Comparison of ENCODE assay signal across 8 cellular contexts in genomic region chr6:156563710-156564109, GRCh38.
DNase-seq lines count a peak whose midpoint lies in the region; ATAC-seq lines count a peak whose summit lies in the region.

No MANE protein-coding gene starts in this region.

- ATAC-seq in Right ventricle myocardium superior (ENCODE audit: poor library complexity), result peak; percentile 93
- ATAC-seq in GM21515 (IDR thresholded peaks at IDR 0.05; ENCODE audit: unreplicated experiment), result no peak
- no peak for ATAC-seq in HG03280 (IDR thresholded peaks at IDR 0.05; ENCODE audit: unreplicated experiment)

- peak; percentile 75 for DNase-seq in COR-L47 (lab: John Stamatoyannopoulos, UW)
- DNase-seq in NCI-H1417 treated with DMSO at 0.1 percent for 48 hours (lab: John Stamatoyannopoulos, UW), result peak; percentile 92
- peak; percentile 97 for DNase-seq in NCI-H524 treated with DMSO at 0.1 percent for 48 hours (lab: John Stamatoyannopoulos, UW)
- no peak for DNase-seq in Right ventricle myocardium superior
- DNase-seq in putamen (ENCODE audit: low spot score), result no peak
- no peak for DNase-seq in NCI-H1048 (lab: John Stamatoyannopoulos, UW)

- intact Hi-C loops in Right ventricle myocardium superior (cut with DNase I), result loop anchor here (5.0 to 10.0 kb wide), 4 partner anchors 124 to 451 kb away; partner anchors contain the start of gene ARID1B

Comparison
In these comparisons a context has a peak if more than half of its experiments do, and no peak if none do; other contexts are left out.
1. DNase-seq: peak in COR-L47 (single experiment), NCI-H1417 treated with DMSO at 0.1 percent for 48 hours (single experiment) and NCI-H524 treated with DMSO at 0.1 percent for 48 hours (single experiment); none in Right ventricle myocardium superior (single experiment), putamen (single experiment) and NCI-H1048 (single experiment).